ENCODE assay signal across 15 cellular contexts in genomic region chr6:106894978-106895702, GRCh38.
DNase-seq lines count a peak whose midpoint lies in the region; ATAC-seq and TF ChIP-seq lines count a peak whose summit lies in the region.
"Had no signal": no experiment of that assay in that cellular context is flagged by ENCODE, and none has a peak within 500 bp of the region (broad histone marks: within the 10 kb centered on the region; RNA-seq: fewer than 3 reads in every experiment).

No MANE protein-coding gene starts in this region.

- no peak overlapping the region for H3K4me3 Mint-ChIP-seq in GM23338
- no peak overlapping the region for H3K4me3 Mint-ChIP-seq in activated T-cell treated with anti-CD3 and anti-CD28 coated beads, Interleukin-2, amount 50 U/mL, for 24 hours
- H3K4me3 Mint-ChIP-seq: activated naive CD4-positive, alpha-beta T cell treated with anti-CD3 and anti-CD28 coated beads, Interleukin-2, amount 50 U/mL, for 24 hours; CD4-positive, CD25-positive, alpha-beta regulatory T cell; dendritic cell treated with granulocyte-macrophage colony-stimulating factor and Interleukin-4, amounts not matched to agents 40 ng/mL and 50 ng/mL, for 4 days; T-helper 2 cell treated with Interferon-gamma antibody and Interleukin-4, amounts not matched to agents 5 μg/mL and 100 μg/mL, for 36 hours had no signal

- H4K20me1 ChIP-seq in GM23338 (replicated peaks; ENCODE audit: insufficient read depth) = no peaks in the 10 kb centered on the region

- H3K4me1 Mint-ChIP-seq in GM23338 = peaks cover 25% of the 10 kb centered on the region
- no peaks in the 10 kb centered on the region for H3K4me1 Mint-ChIP-seq in activated T-cell treated with anti-CD3 and anti-CD28 coated beads, Interleukin-2, amount 50 U/mL, for 24 hours (ENCODE audit: low read depth)
- H3K4me1 Mint-ChIP-seq: activated naive CD4-positive, alpha-beta T cell treated with anti-CD3 and anti-CD28 coated beads, Interleukin-2, amount 50 U/mL, for 24 hours; CD4-positive, CD25-positive, alpha-beta regulatory T cell had no signal

- TF ChIP-seq EP300 in upper lobe of left lung (IDR thresholded peaks at IDR 0.05) = no peak

- no peak overlapping the region for H2AFZ ChIP-seq in GM23338

- no peak overlapping the region for H3K27ac Mint-ChIP-seq in GM23338
- no peak overlapping the region for H3K27ac Mint-ChIP-seq in activated T-cell treated with anti-CD3 and anti-CD28 coated beads, Interleukin-2, amount 50 U/mL, for 24 hours
- H3K27ac Mint-ChIP-seq: activated naive CD4-positive, alpha-beta T cell treated with anti-CD3 and anti-CD28 coated beads, Interleukin-2, amount 50 U/mL, for 24 hours; dendritic cell treated with granulocyte-macrophage colony-stimulating factor and Interleukin-4, amounts not matched to agents 40 ng/mL and 50 ng/mL, for 4 days; T-helper 2 cell treated with Interferon-gamma antibody and Interleukin-4, amounts not matched to agents 5 μg/mL and 100 μg/mL, for 36 hours had no signal

- 88 to 90% methylated on average over 6 of the region's 6 CpGs for WGBS in upper lobe of left lung, 2 donors

- 0 out of 2 replicates have a peak, but pooled peaks cover 11% of the 10 kb centered on the region for H3K9me2 ChIP-seq in GM23338 (ENCODE audit: insufficient read depth)

- H3K27ac ChIP-seq in GM23338 (ENCODE audit: low read depth) (peak overlapping the region; percentile 87), upper lobe of left lung (no peak overlapping the region)
- H3K27ac ChIP-seq: Peyer's patch had no signal

- ATAC-seq in GM23338 (peak; percentile 54), upper lobe of left lung (ENCODE audit: low FRiP score in 2 of 2) (no peak), left ventricle myocardium superior (no peak)

- H3F3A ChIP-seq in GM23338 (replicated peaks; ENCODE audit: low read depth) = peaks cover 4% of the 10 kb centered on the region; the same call in 1 of the 2 replicates

- H3K27me3 Mint-ChIP-seq in GM23338 (ENCODE audit: insufficient read depth, low read depth, poor library complexity) = no peaks in the 10 kb centered on the region
- peaks cover 23% of the 10 kb centered on the region for H3K27me3 Mint-ChIP-seq in activated T-cell treated with anti-CD3 and anti-CD28 coated beads, Interleukin-2, amount 50 U/mL, for 24 hours

- H3K4me2 ChIP-seq in GM23338 = peak overlapping the region; percentile 18; the same call in 1 of the 2 replicates

- TF ChIP-seq CTCF in GM23338 (conservative IDR thresholded peaks at IDR 0.05; ENCODE audit: low read depth in 2 of 2) = no peak
- TF ChIP-seq CTCF in epithelial cell of proximal tubule (conservative IDR thresholded peaks at IDR 0.05; ENCODE audit: low read depth, low read length) = no peak
- no peak for TF ChIP-seq CTCF in upper lobe of left lung (IDR thresholded peaks at IDR 0.05)

- H3K27me3 ChIP-seq in GM23338 (ENCODE audit: insufficient read depth) (no peaks in the 10 kb centered on the region), upper lobe of left lung (no peaks in the 10 kb centered on the region)
- H3K27me3 ChIP-seq: Peyer's patch had no signal

- peaks cover 14% of the 10 kb centered on the region; the same call in 2 of the 3 replicates for H3K9me3 Mint-ChIP-seq in GM23338
- no peaks in the 10 kb centered on the region for H3K9me3 Mint-ChIP-seq in activated T-cell treated with anti-CD3 and anti-CD28 coated beads, Interleukin-2, amount 50 U/mL, for 24 hours
- H3K9me3 Mint-ChIP-seq: activated naive CD4-positive, alpha-beta T cell treated with anti-CD3 and anti-CD28 coated beads, Interleukin-2, amount 50 U/mL, for 24 hours; dendritic cell treated with granulocyte-macrophage colony-stimulating factor and Interleukin-4, amounts not matched to agents 40 ng/mL and 50 ng/mL, for 4 days; T-helper 2 cell treated with Interferon-gamma antibody and Interleukin-4, amounts not matched to agents 5 μg/mL and 100 μg/mL, for 36 hours had no signal

- H3K79me2 ChIP-seq in GM23338 (replicated peaks; ENCODE audit: insufficient read depth) = no peaks in the 10 kb centered on the region

- H3K9me3 ChIP-seq in upper lobe of left lung = no peaks in the 10 kb centered on the region
- H3K9me3 ChIP-seq: Peyer's patch had no signal

- H3K4me1 ChIP-seq in GM23338 (ENCODE audit: insufficient read depth) (peaks cover 26% of the 10 kb centered on the region), upper lobe of left lung (no peaks in the 10 kb centered on the region)
- H3K4me1 ChIP-seq: Peyer's patch had no signal

- H3K36me3 Mint-ChIP-seq in GM23338 (ENCODE audit: low read depth) = peaks cover 14% of the 10 kb centered on the region
- H3K36me3 Mint-ChIP-seq in activated T-cell treated with anti-CD3 and anti-CD28 coated beads, Interleukin-2, amount 50 U/mL, for 24 hours (ENCODE audit: low read depth) = no peaks in the 10 kb centered on the region
- H3K36me3 Mint-ChIP-seq: activated naive CD4-positive, alpha-beta T cell treated with anti-CD3 and anti-CD28 coated beads, Interleukin-2, amount 50 U/mL, for 24 hours; CD4-positive, CD25-positive, alpha-beta regulatory T cell had no signal

- no peak overlapping the region for H3K4me3 ChIP-seq in GM23338
- H3K4me3 ChIP-seq in epithelial cell of proximal tubule (ENCODE audit: low read depth, low read length) = no peak overlapping the region
- H3K4me3 ChIP-seq in upper lobe of left lung = no peak overlapping the region
- H3K4me3 ChIP-seq: Peyer's patch had no signal

- no peak for TF ChIP-seq POLR2A in upper lobe of left lung (IDR thresholded peaks at IDR 0.05)

- intact Hi-C loops in left ventricle myocardium superior (cut with micrococcal nuclease) = no loop called here

- peaks cover under 1% of the 10 kb centered on the region; the same call in 1 of the 2 replicates for H3K36me3 ChIP-seq in GM23338 (ENCODE audit: insufficient read depth)
- H3K36me3 ChIP-seq in upper lobe of left lung = no peaks in the 10 kb centered on the region
- H3K36me3 ChIP-seq: Peyer's patch had no signal

- DNase-seq in GM23338 (ENCODE audit: low spot score) (peak; percentile 17), NCI-H226 (peak; percentile 67), epithelial cell of proximal tubule (ENCODE audit: low read depth) (peak; percentile 63), putamen (ENCODE audit: low spot score) (peak; percentile 17), upper lobe of left lung (no peak), left ventricle myocardium superior (no peak)
- DNase-seq in stimulated activated CD4-positive, alpha-beta T cell treated with anti-CD3 and anti-CD28 coated beads, Interleukin-2, amount 100 ng/mL, for 24 hours = no peak
- no peak for DNase-seq in activated T-cell treated with anti-CD3 and anti-CD28 coated beads, Interleukin-2, amount 50 U/mL, for 24 hours
- DNase-seq: activated CD8-positive, alpha-beta memory T cell treated with anti-CD3 and anti-CD28 coated beads for 24 hours; CD4-positive, CD25-positive, alpha-beta regulatory T cell; Peyer's patch; stimulated activated CD4-positive, alpha-beta T cell treated with anti-CD3 and anti-CD28 coated beads, Interleukin-4, amount 100 ng/mL, for 4 hours had no signal

TF ChIP-seq in GM23338, 12 proteins besides CTCF, POLR2A, EP300 and RAD21 (continues in another document):
- TF ChIP-seq ZNF331 (CRISPR knock-in tag; IDR thresholded peaks at IDR 0.05; ENCODE audit: low read depth) (no peak), EZH2 (IDR thresholded peaks at IDR 0.05; ENCODE audit: low read depth, unreplicated experiment) (no peak), POLR2AphosphoS5 (IDR thresholded peaks at IDR 0.05; ENCODE audit: low read depth) (no peak; the same call in 1 of the 2 replicates), STAT1 (IDR thresholded peaks at IDR 0.05; ENCODE audit: unreplicated experiment) (no peak), ETS1 (IDR thresholded peaks at IDR 0.05) (no peak)

Comparison
In these comparisons a context has a peak if more than half of its experiments do, and no peak if none do; other contexts are left out.
1. DNase-seq: peak in GM23338 (single experiment), NCI-H226 (single experiment), epithelial cell of proximal tubule (single experiment) and putamen (single experiment); none in upper lobe of left lung (0 of 2), stimulated activated CD4-positive, alpha-beta T cell treated with anti-CD3 and anti-CD28 coated beads, Interleukin-2, amount 100 ng/mL, for 24 hours (0 of 2), activated T-cell treated with anti-CD3 and anti-CD28 coated beads, Interleukin-2, amount 50 U/mL, for 24 hours (single experiment) and left ventricle myocardium superior (single experiment).